9 cellular contexts compared by ENCODE assay signal in the genomic region with DNA sequence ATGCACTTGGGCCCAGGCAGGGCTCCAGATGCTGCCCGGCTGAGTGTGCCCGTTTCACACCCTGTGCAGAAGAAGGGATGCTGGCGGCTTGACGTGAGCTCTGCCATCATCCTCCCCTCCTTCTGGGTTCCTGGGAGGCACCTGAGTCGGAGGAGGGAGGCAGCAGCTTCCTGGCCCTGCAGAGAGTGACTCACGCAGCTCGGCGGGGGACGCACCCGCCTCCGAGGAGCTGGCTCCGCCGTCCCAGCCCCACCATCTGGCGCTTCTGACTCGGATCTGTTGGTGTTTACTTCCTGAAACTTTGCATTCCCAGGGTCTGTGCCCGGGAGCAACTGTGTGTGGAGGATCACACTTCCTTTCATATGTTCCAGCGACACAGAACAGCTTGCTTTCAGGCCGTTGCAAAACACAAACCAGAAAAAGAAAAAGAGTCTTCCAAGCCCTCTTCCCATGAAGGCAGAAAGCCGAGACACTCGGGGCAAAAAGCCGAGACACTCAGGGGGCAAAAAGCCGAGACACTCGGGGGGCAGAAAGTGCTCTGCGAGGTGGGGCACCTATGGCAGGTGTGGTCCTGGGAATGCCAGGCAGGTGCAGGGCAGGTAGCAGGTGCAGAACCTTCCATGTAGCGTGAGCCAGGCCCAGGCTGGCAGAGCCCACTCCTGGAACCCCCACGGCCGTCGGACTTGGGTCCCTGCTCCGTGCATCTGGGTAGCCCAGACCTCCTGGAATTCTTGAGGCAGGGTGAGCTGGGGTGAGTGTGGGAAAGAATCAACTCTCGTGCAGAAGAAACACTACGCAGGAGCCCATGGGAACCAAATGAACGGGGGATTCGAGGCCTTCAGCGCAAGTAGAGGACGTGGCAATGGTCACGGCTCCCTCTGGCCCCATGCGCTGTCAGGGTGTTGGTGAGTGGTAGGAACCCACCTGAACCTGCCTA. TPM values are rescaled to one million over a fixed set of nuclear protein-coding genes. Genes with fewer than 3 reads are reported as not detected.
DNase-seq lines count a peak whose midpoint lies in the region; ATAC-seq, FAIRE-seq and TF ChIP-seq lines count a peak whose summit lies in the region.
"Had no signal": no experiment of that assay in that cellular context is flagged by ENCODE, and none has a peak within 500 bp of the region (broad histone marks: within the 10 kb centered on the region; RNA-seq: fewer than 3 reads in every experiment).

No MANE protein-coding gene starts in this region.

- BruUV-seq in Caco-2 (replicated peaks; lab: Mats Ljungman, UMichigan), result no TSS peak

- intact Hi-C loops in Caco-2 (cut with micrococcal nuclease; ENCODE audit: unreplicated experiment), result no loop called here

- 40 to 49% methylated on average over 37 of the region's 37 CpGs for WGBS in lung, 2 donors

- CTCF ChIA-PET in Caco-2 (lab: Charles Lee), result no interaction called here

- DNase-seq in CD1c-positive myeloid dendritic cell (ENCODE audit: extremely low spot score), result peak; percentile 5
- DNase-seq in LoVo (ENCODE audit: low spot score), result peak; percentile 66
- DNase-seq in bronchial epithelial cell (ENCODE audit: low read depth), result peak; percentile 1
- no peak for DNase-seq in lung (ENCODE audit: low spot score)
- no peak for DNase-seq in effector CD8-positive, alpha-beta T cell (lab: John Stamatoyannopoulos, UW)
- no peak for DNase-seq in NCI-H2227 treated with DMSO at 0.1 percent for 48 hours (lab: John Stamatoyannopoulos, UW)
- no peak for DNase-seq in T1000 (lab: John Stamatoyannopoulos, UW)
- no peak for DNase-seq in Caco-2

- H3K4me3 ChIP-seq in bronchial epithelial cell (ENCODE audit: low read depth, low read length), result no peak overlapping the region
- H3K4me3 ChIP-seq in lung, result no peak overlapping the region
- no peak overlapping the region for H3K4me3 ChIP-seq in Caco-2 (ENCODE audit: low read depth, low read length)

- no peaks in the 10 kb centered on the region for H3K9me3 Mint-ChIP-seq in Caco-2 (ENCODE audit: unreplicated experiment)

- no peak overlapping the region for H3K27ac ChIP-seq in lung (ENCODE audit: low read depth in 1 of 2, low read length in 1 of 2)

- H3K9me3 ChIP-seq in lung (ENCODE audit: control insufficient read depth in 2 of 2, insufficient read depth in 1 of 2, low read length in 1 of 2) (peaks cover 0 to 4% of the 10 kb centered on the region in 2 donors), Caco-2 (peaks cover 3% of the 10 kb centered on the region; the same call in 1 of the 2 replicates)

- TF ChIP-seq CTCF in bronchial epithelial cell (IDR thresholded peaks at IDR 0.05; ENCODE audit: insufficient read depth, low read length, severe bottlenecking), result no peak
- TF ChIP-seq CTCF in lung (IDR thresholded peaks at IDR 0.05; ENCODE audit: control extremely low read depth, extremely low read depth), result no peak
- no peak for TF ChIP-seq CTCF in Caco-2 (IDR thresholded peaks at IDR 0.05; ENCODE audit: insufficient read depth in 1 of 2, low read depth in 1 of 2, low read length in 1 of 2, severe bottlenecking in 1 of 2, unreplicated experiment in 1 of 2)

- H3K36me3 ChIP-seq in bronchial epithelial cell (ENCODE audit: control insufficient read depth, insufficient read depth, low read length) (no peaks in the 10 kb centered on the region), lung (ENCODE audit: control insufficient read depth in 2 of 2, insufficient read depth in 2 of 2, low read length in 2 of 2) (no peaks in the 10 kb centered on the region), Caco-2 (ENCODE audit: control insufficient read depth, insufficient read depth, low read length) (no peaks in the 10 kb centered on the region)

- no peak overlapping the region for H3K27ac Mint-ChIP-seq in Caco-2 (ENCODE audit: unreplicated experiment)

- no peaks in the 10 kb centered on the region for H3K27me3 ChIP-seq in bronchial epithelial cell (ENCODE audit: control insufficient read depth, insufficient read depth, low read length)
- H3K27me3 ChIP-seq in lung (ENCODE audit: control insufficient read depth, insufficient read depth), result no peaks in the 10 kb centered on the region
- no peaks in the 10 kb centered on the region for H3K27me3 ChIP-seq in Caco-2 (replicated peaks; ENCODE audit: control insufficient read depth, insufficient read depth, low read length)

- H3K27me3 Mint-ChIP-seq in Caco-2 (ENCODE audit: insufficient read depth, unreplicated experiment), result no peaks in the 10 kb centered on the region

- no peak overlapping the region for H3K4me3 Mint-ChIP-seq in Caco-2 (ENCODE audit: unreplicated experiment)

- no peak for FAIRE-seq in bronchial epithelial cell (lab: Jason Lieb, UNC)

- ATAC-seq in lung (ENCODE audit: insufficient read depth, low FRiP score), result peak; percentile 41

- peaks cover 6% of the 10 kb centered on the region for H3K36me3 Mint-ChIP-seq in Caco-2 (ENCODE audit: insufficient read depth, unreplicated experiment)

- no peaks in the 10 kb centered on the region for H3K4me1 Mint-ChIP-seq in Caco-2 (ENCODE audit: low read depth, unreplicated experiment)

- H3K4me1 ChIP-seq in lung (ENCODE audit: control insufficient read depth in 2 of 2, insufficient read depth in 2 of 2, low read length in 2 of 2) (no peaks in the 10 kb centered on the region), Caco-2 (no peaks in the 10 kb centered on the region)

- POLR2A ChIA-PET in Caco-2 (lab: Charles Lee), result no interaction called here

RNA-seq across cellular contexts. Expression of a gene that starts 27.6 kb away (rescaled TPM):
- total RNA-seq in bronchial epithelial cell (not detected in 2 replicates), lung (1 to 10 TPM in 1 of 2 donors, under 1 TPM in 1; 0.21 to 1.4 TPM), Caco-2 (2022) (0.21 and 0.45 TPM in 2 replicates)
- polyA plus RNA-seq in lung, result 1 to 10 TPM in 1 of 2 donors, under 1 TPM in 1; 0.13 to 1.7 TPM
- total RNA-seq: T-helper 2 cell treated with Interferon-gamma antibody and Interleukin-4, amounts not matched to agents 100 ng/mL and 5 ng/mL, for 36 hours had no signal

Comparison
In these comparisons a context has a peak if more than half of its experiments do, and no peak if none do; other contexts are left out.
1. DNase-seq: peak in CD1c-positive myeloid dendritic cell (single experiment), LoVo (single experiment) and bronchial epithelial cell (single experiment); none in lung (single experiment), effector CD8-positive, alpha-beta T cell (single experiment), NCI-H2227 treated with DMSO at 0.1 percent for 48 hours (single experiment), T1000 (single experiment) and Caco-2 (0 of 2).